Comparison of ENCODE assay signal across 27 cellular contexts in genomic region chr4:139935911-139936310, GRCh38.
"Had no signal": no experiment of that assay in that cellular context is flagged by ENCODE, and none has a peak within 500 bp of the region (broad histone marks: within the 10 kb centered on the region; RNA-seq: fewer than 3 reads in every experiment).

No MANE protein-coding gene starts in this region.

- DNase-seq: activated B cell treated with CpG ODN at 0.5 μM for 24 hours; activated CD4-positive, alpha-beta T cell treated with anti-CD3 and anti-CD28 coated beads for 48 hours; activated CD4-positive, alpha-beta T cell treated with anti-CD3 and anti-CD28 coated beads, Interleukin-2, amount 50 U/mL, for 1 hour; activated CD4-positive, alpha-beta T cell treated with anti-CD3 and anti-CD28 coated beads, Interleukin-2, amount 50 U/mL, for 48 hours; activated CD8-positive, alpha-beta memory T cell treated with anti-CD3 and anti-CD28 coated beads for 24 hours; activated CD8-positive, alpha-beta T cell treated with anti-CD3 and anti-CD28 coated beads for 36 hours; activated effector memory CD4-positive, alpha-beta T cell treated with Interleukin-2 at 50 U/mL for 16 hours; activated gamma-delta T cell treated with Interleukin-2 at 50 U/mL for 16 hours; activated naive CD4-positive, alpha-beta T cell treated with anti-CD3 and anti-CD28 coated beads, Interleukin-2, amount 50 U/mL, for 16 hours; activated naive CD4-positive, alpha-beta T cell treated with Interleukin-2 at 50 U/mL for 16 hours; activated T-cell treated with anti-CD3 and anti-CD28 coated beads, Interleukin-2, amount 50 U/mL, for 4 hours; amniotic stem cell; anterior cingulate cortex; brain microvascular endothelial cell; effector CD4-positive, alpha-beta T cell; effector memory CD8-positive, alpha-beta T cell; esophagus squamous epithelium; foreskin melanocyte; heart left ventricle; T-helper 2 cell; WERI-Rb-1 had no signal

- H3K4me1 Mint-ChIP-seq: activated B cell treated with CpG ODN at 0.5 μM for 24 hours; activated T-helper 17 cell treated with anti-CD3 and anti-CD28 coated beads, Interleukin-2, amount 50 U/mL, for 72 hours; central memory CD8-positive, alpha-beta T cell had no signal

- H3K36me3 Mint-ChIP-seq: activated naive CD8-positive, alpha-beta T cell had no signal

- H3K4me3 Mint-ChIP-seq: activated B cell treated with CpG ODN at 0.5 μM for 24 hours; activated CD8-positive, alpha-beta T cell treated with anti-CD3 and anti-CD28 coated beads for 36 hours; activated naive CD8-positive, alpha-beta T cell; activated T-cell treated with anti-CD3 and anti-CD28 coated beads, Interleukin-2, amount 50 U/mL, for 4 hours; activated T-helper 17 cell treated with anti-CD3 and anti-CD28 coated beads, Interleukin-2, amount 50 U/mL, for 72 hours; central memory CD8-positive, alpha-beta T cell; dendritic cell treated with granulocyte-macrophage colony-stimulating factor and Interleukin-4, amounts not matched to agents 40 ng/mL and 50 ng/mL, for 4 days; effector memory CD8-positive, alpha-beta T cell had no signal

- H3K9me3 Mint-ChIP-seq: activated B cell treated with CpG ODN at 0.5 μM for 24 hours; activated CD8-positive, alpha-beta T cell treated with anti-CD3 and anti-CD28 coated beads for 36 hours; activated T-cell treated with anti-CD3 and anti-CD28 coated beads, Interleukin-2, amount 50 U/mL, for 4 hours; activated T-helper 17 cell treated with anti-CD3 and anti-CD28 coated beads, Interleukin-2, amount 50 U/mL, for 72 hours; central memory CD8-positive, alpha-beta T cell; dendritic cell treated with granulocyte-macrophage colony-stimulating factor and Interleukin-4, amounts not matched to agents 40 ng/mL and 50 ng/mL, for 4 days; effector memory CD8-positive, alpha-beta T cell had no signal

- H3K4me3 ChIP-seq: coronary artery, esophagus squamous epithelium, gastroesophageal sphincter, heart left ventricle had no signal

- H3K27me3 Mint-ChIP-seq: activated B cell treated with CpG ODN at 0.5 μM for 24 hours; activated CD8-positive, alpha-beta T cell treated with anti-CD3 and anti-CD28 coated beads for 36 hours; activated naive CD8-positive, alpha-beta T cell; activated T-helper 17 cell treated with anti-CD3 and anti-CD28 coated beads, Interleukin-2, amount 50 U/mL, for 72 hours; central memory CD8-positive, alpha-beta T cell; dendritic cell treated with granulocyte-macrophage colony-stimulating factor and Interleukin-4, amounts not matched to agents 40 ng/mL and 50 ng/mL, for 4 days; effector memory CD8-positive, alpha-beta T cell had no signal

- H3K27ac ChIP-seq: brain microvascular endothelial cell, coronary artery, esophagus squamous epithelium, gastroesophageal sphincter, heart left ventricle, WERI-Rb-1 had no signal

- H3K4me1 ChIP-seq: gastroesophageal sphincter had no signal

- H3K27me3 ChIP-seq: brain microvascular endothelial cell, esophagus squamous epithelium, gastroesophageal sphincter, heart left ventricle had no signal

- H3K36me3 ChIP-seq: brain microvascular endothelial cell, esophagus squamous epithelium, gastroesophageal sphincter, heart left ventricle, WERI-Rb-1 had no signal

- H3K27ac Mint-ChIP-seq: activated B cell treated with CpG ODN at 0.5 μM for 24 hours; activated CD8-positive, alpha-beta T cell treated with anti-CD3 and anti-CD28 coated beads for 36 hours; activated naive CD8-positive, alpha-beta T cell; activated T-helper 17 cell treated with anti-CD3 and anti-CD28 coated beads, Interleukin-2, amount 50 U/mL, for 72 hours; dendritic cell treated with granulocyte-macrophage colony-stimulating factor and Interleukin-4, amounts not matched to agents 40 ng/mL and 50 ng/mL, for 4 days; effector memory CD8-positive, alpha-beta T cell had no signal

- H3K9me3 ChIP-seq: esophagus squamous epithelium, gastroesophageal sphincter, heart left ventricle had no signal
